ENCODE assay signal across 1 cellular context in the genomic region with DNA sequence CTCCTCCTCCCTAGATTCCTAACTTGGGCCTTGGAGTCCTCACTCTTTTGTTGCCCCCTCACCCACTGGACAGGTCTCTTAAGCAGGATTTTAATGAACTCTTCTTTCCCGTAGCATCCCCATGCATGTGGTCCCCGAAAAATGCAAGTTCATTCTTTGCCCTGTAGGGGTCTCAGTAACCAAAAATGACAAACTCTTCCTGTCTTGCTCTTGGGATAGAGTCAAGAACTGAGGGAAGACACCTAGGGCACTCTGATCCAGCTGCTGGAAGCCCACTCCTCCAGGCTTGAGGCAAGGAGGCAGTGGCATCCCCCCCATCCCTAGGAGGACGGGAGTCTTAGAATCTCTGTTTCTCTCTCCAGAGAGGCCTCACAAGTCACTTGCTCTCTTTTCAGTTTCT.
TF ChIP-seq lines count a peak whose summit lies in the region.

No MANE protein-coding gene starts in this region.

TF ChIP-seq in K562, 482 proteins besides CTCF, POLR2A, EP300 and RAD21 (continued from another document):
- TF ChIP-seq, protein P1, sequence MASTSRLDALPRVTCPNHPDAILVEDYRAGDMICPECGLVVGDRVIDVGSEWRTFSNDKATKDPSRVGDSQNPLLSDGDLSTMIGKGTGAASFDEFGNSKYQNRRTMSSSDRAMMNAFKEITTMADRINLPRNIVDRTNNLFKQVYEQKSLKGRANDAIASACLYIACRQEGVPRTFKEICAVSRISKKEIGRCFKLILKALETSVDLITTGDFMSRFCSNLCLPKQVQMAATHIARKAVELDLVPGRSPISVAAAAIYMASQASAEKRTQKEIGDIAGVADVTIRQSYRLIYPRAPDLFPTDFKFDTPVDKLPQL (IDR thresholded peaks at IDR 0.05; ENCODE audit: extremely low read depth, insufficient read length) = no peak
- TF ChIP-seq ZNF408 (CRISPR knock-in tag; IDR thresholded peaks at IDR 0.05; ENCODE audit: low read depth) (no peak), ZBTB17 (CRISPR knock-in tag; IDR thresholded peaks at IDR 0.05) (no peak), ZNF124 (CRISPR knock-in tag; IDR thresholded peaks at IDR 0.05) (no peak), PTTG1 (tag; IDR thresholded peaks at IDR 0.05; ENCODE audit: low read depth) (no peak), ZNF431 (CRISPR knock-in tag; IDR thresholded peaks at IDR 0.05) (no peak)
- TF ChIP-seq, protein P2, sequence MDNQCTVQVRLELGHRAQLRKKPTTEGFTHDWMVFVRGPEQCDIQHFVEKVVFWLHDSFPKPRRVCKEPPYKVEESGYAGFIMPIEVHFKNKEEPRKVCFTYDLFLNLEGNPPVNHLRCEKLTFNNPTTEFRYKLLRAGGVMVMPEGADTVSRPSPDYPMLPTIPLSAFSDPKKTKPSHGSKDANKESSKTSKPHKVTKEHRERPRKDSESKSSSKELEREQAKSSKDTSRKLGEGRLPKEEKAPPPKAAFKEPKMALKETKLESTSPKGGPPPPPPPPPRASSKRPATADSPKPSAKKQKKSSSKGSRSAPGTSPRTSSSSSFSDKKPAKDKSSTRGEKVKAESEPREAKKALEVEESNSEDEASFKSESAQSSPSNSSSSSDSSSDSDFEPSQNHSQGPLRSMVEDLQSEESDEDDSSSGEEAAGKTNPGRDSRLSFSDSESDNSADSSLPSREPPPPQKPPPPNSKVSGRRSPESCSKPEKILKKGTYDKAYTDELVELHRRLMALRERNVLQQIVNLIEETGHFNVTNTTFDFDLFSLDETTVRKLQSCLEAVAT (IDR thresholded peaks at IDR 0.05) = no peak
TF ChIP-seq in K562: peak in this region for 0.
